ENCODE assay signal across 23 cellular contexts in the genomic region with DNA sequence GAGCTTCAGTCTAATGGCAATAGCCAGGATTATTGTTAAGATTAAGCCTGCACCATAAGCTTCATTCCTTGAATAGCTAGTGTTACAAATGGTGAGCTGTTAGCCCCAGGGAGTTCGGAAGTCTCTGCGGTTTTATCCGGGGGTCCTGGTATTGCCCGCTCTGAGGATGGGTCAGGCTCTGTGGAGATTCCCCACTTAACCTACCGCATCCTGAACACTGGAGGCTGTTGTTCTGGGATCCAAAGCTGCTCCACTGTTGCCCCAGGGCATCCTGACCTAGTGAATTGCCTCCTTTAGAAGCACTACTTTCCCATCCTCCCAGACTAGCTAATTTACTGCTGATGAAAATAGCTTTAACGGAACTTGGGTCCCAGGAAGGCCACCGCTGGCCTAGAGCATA. TPM values are rescaled to one million over a fixed set of nuclear protein-coding genes. Genes with fewer than 3 reads are reported as not detected.
A peak's percentile ranks its signal among the peaks of the same experiment; 100 is the strongest.
DNase-seq lines count a peak whose midpoint lies in the region; ATAC-seq and TF ChIP-seq lines count a peak whose summit lies in the region.
"Had no signal": no experiment of that assay in that cellular context is flagged by ENCODE, and none has a peak within 500 bp of the region (broad histone marks: within the 10 kb centered on the region; RNA-seq: fewer than 3 reads in every experiment).

No MANE protein-coding gene starts in this region.

- TF ChIP-seq CTCF in foreskin keratinocyte (conservative IDR thresholded peaks at IDR 0.05) (no peak), WTC11 (IDR thresholded peaks at IDR 0.05) (no peak), OCI-LY7 (conservative IDR thresholded peaks at IDR 0.05; ENCODE audit: low read length) (no peak)

- ATAC-seq in foreskin keratinocyte (peak; percentile 71), WTC11 (no peak)
- ATAC-seq: activated CD4-positive, alpha-beta T cell treated with anti-CD3 and anti-CD28 coated beads for 36 hours; T-cell had no signal

- no peaks in the 10 kb centered on the region for H3K9me2 ChIP-seq in OCI-LY7 (ENCODE audit: insufficient read depth, low read length)

- no peak overlapping the region for H3K27ac Mint-ChIP-seq in WTC11
- H3K27ac Mint-ChIP-seq: activated CD4-positive, alpha-beta T cell treated with anti-CD3 and anti-CD28 coated beads for 36 hours; activated naive CD8-positive, alpha-beta T cell treated with anti-CD3 and anti-CD28 coated beads, Interleukin-2, amount 10 ng/mL, durations not matched to agents 7 days and 5 days; T-cell had no signal

- no peak overlapping the region for H3K4me2 ChIP-seq in OCI-LY7 (ENCODE audit: low read length)

- H3K27ac ChIP-seq in foreskin keratinocyte, result peak overlapping the region; percentile 96
- H3K27ac ChIP-seq in OCI-LY7 (ENCODE audit: low read depth, low read length, poor library complexity, severe bottlenecking), result no peak overlapping the region
- H3K27ac ChIP-seq: C4-2B, neutrophil, suprapubic skin had no signal

- peaks cover 3% of the 10 kb centered on the region for H3K27me3 Mint-ChIP-seq in WTC11 (ENCODE audit: low read depth)

- no peaks in the 10 kb centered on the region for H3K36me3 ChIP-seq in OCI-LY7 (ENCODE audit: insufficient read depth, low read length)
- H3K36me3 ChIP-seq: esophagus squamous epithelium, neutrophil, suprapubic skin had no signal

- H3K4me1 ChIP-seq in foreskin keratinocyte, result peaks cover 39% of the 10 kb centered on the region
- H3K4me1 ChIP-seq in OCI-LY7 (ENCODE audit: insufficient read depth, low read length, poor library complexity, severe bottlenecking), result peaks cover 73% of the 10 kb centered on the region

- in situ Hi-C loops in SK-MEL-5 (cut with HindIII; ENCODE audit: low pct_unique_long_range_greater_than_20kb, low sequenced_read_pairs), result no loop called here

- CTCF ChIA-PET in WTC11 (lab: Charles Lee), result interaction anchor here (1.1 to 1.7 kb wide), 3 partner anchors 174 to 321 kb away, joined by 3 to 6 read pairs (median 3); no protein-coding TSS in a partner anchor
- CTCF ChIA-PET in OCI-LY7 (lab: Charles Lee; ENCODE audit: unreplicated experiment), result interaction anchor here (0.9 to 1.1 kb wide), 2 partner anchors 35 to 38 kb away, joined by 3 read pairs; no protein-coding TSS in a partner anchor

- H3K9me3 ChIP-seq in OCI-LY7 (ENCODE audit: low read length), result no peaks in the 10 kb centered on the region
- H3K9me3 ChIP-seq: esophagus squamous epithelium, neutrophil, suprapubic skin had no signal

- DNase-seq in Daoy (ENCODE audit: low read depth), result peak; percentile 70
- peak; percentile 100 for DNase-seq in SK-MEL-5 (ENCODE audit: low read depth, low spot score)
- peak; percentile 66 to 92 for DNase-seq in foreskin keratinocyte
- DNase-seq in renal cortical epithelial cell (ENCODE audit: low read depth), result peak; percentile 22
- no peak for DNase-seq in stimulated activated CD4-positive, alpha-beta T cell treated with anti-CD3 and anti-CD28 coated beads, Interleukin-1b, Interleukin-23, amount 100 ng/mL, for 48 hours
- DNase-seq in WTC11 (ENCODE audit: low spot score), result no peak
- DNase-seq in SIG-M5 treated with dmso at 0.1 percent for 504 hours (lab: John Stamatoyannopoulos, UW; ENCODE audit: unreplicated experiment), result no peak
- DNase-seq in OCI-LY7 (ENCODE audit: low spot score), result no peak
- DNase-seq: activated CD4-positive, alpha-beta T cell treated with anti-CD3 and anti-CD28 coated beads for 36 hours; activated effector memory CD4-positive, alpha-beta T cell treated with anti-CD3 and anti-CD28 coated beads, Interleukin-2, amount 50 U/mL, for 16 hours; activated naive CD8-positive, alpha-beta T cell treated with anti-CD3 and anti-CD28 coated beads, Interleukin-2, amount 10 ng/mL, durations not matched to agents 7 days and 5 days; esophagus squamous epithelium; NCI-H1417; NCI-H2081 treated with DMSO at 0.1 percent for 48 hours; NCI-H345; Right ventricle myocardium superior; stimulated activated CD4-positive, alpha-beta T cell treated with anti-CD3 and anti-CD28 coated beads, Interleukin-2, amount 100 ng/mL, for 24 hours; T-cell had no signal

- POLR2A ChIA-PET in WTC11 (lab: Charles Lee) (no interaction called here), OCI-LY7 (lab: Charles Lee) (interaction anchor here (0.6 to 2.4 kb wide), 8 partner anchors 9 to 888 kb away, joined by 3 to 7 read pairs (median 3); a partner anchor contains a TSS)

- H3K36me3 Mint-ChIP-seq in WTC11, result no peaks in the 10 kb centered on the region
- H3K36me3 Mint-ChIP-seq: activated naive CD8-positive, alpha-beta T cell treated with anti-CD3 and anti-CD28 coated beads, Interleukin-2, amount 10 ng/mL, durations not matched to agents 7 days and 5 days; T-cell had no signal

- H3K27me3 ChIP-seq in foreskin keratinocyte, result no peaks in the 10 kb centered on the region
- H3K27me3 ChIP-seq: suprapubic skin had no signal

- intact Hi-C loops in OCI-LY7 (cut with micrococcal nuclease; ENCODE audit: unreplicated experiment), result no loop called here

- H3K4me3 ChIP-seq in OCI-LY7 (ENCODE audit: low read depth, low read length, poor library complexity, severe bottlenecking), result no peak overlapping the region
- H3K4me3 ChIP-seq: esophagus squamous epithelium, lung, suprapubic skin had no signal

- no TSS peak for BruUV-seq in OCI-LY7 (replicated peaks; lab: Mats Ljungman, UMichigan)

- H3K4me1 Mint-ChIP-seq in WTC11, result no peaks in the 10 kb centered on the region
- H3K4me1 Mint-ChIP-seq: activated CD4-positive, alpha-beta T cell treated with anti-CD3 and anti-CD28 coated beads for 36 hours; central memory CD8-positive, alpha-beta T cell had no signal

- no peaks in the 10 kb centered on the region for H3K9me3 Mint-ChIP-seq in WTC11
- H3K9me3 Mint-ChIP-seq: activated naive CD8-positive, alpha-beta T cell treated with anti-CD3 and anti-CD28 coated beads, Interleukin-2, amount 10 ng/mL, durations not matched to agents 7 days and 5 days; central memory CD8-positive, alpha-beta T cell; T-cell had no signal

- H4K20me1 ChIP-seq in OCI-LY7 (ENCODE audit: insufficient read depth, low read length), result no peaks in the 10 kb centered on the region

- H3K79me2 ChIP-seq in OCI-LY7 (ENCODE audit: insufficient read depth, low read depth, low read length), result 0 out of 2 replicates have a peak, but pooled peaks cover 1% of the 10 kb centered on the region

- no peak overlapping the region for H3K4me3 Mint-ChIP-seq in WTC11
- H3K4me3 Mint-ChIP-seq: activated CD4-positive, alpha-beta T cell treated with anti-CD3 and anti-CD28 coated beads for 36 hours; activated naive CD8-positive, alpha-beta T cell treated with anti-CD3 and anti-CD28 coated beads, Interleukin-2, amount 10 ng/mL, durations not matched to agents 7 days and 5 days; central memory CD8-positive, alpha-beta T cell; T-cell had no signal

- H2AFZ ChIP-seq in OCI-LY7 (ENCODE audit: low read length), result no peak overlapping the region

TF ChIP-seq in WTC11, 78 proteins besides CTCF, POLR2A, EP300 and RAD21:
- TF ChIP-seq ELF4 (CRISPR knock-in tag; IDR thresholded peaks at IDR 0.05; ENCODE audit: low read depth) (no peak), FOXJ3 (CRISPR knock-in tag; IDR thresholded peaks at IDR 0.05; ENCODE audit: borderline replicate concordance) (no peak)

RNA-seq across cellular contexts. Expression of a gene that starts 14.5 kb away (rescaled TPM):
- total RNA-seq in Daoy (2014; rRNA removed; shearing (Covaris generic)), result 15.4 and 20.8 TPM in 2 replicates
- total RNA-seq in SK-MEL-5 (2014; rRNA removed; shearing (Covaris generic)), result 33.7 and 38.7 TPM in 2 replicates
- 66.9 and 80.5 TPM in 2 replicates for polyA plus RNA-seq in SK-MEL-5 (2015; cell fraction: cytosol; rRNA removed)
- polyA plus RNA-seq in SK-MEL-5 (2015; cell fraction: nucleus; rRNA removed), result 35.1 and 37.9 TPM in 2 replicates
- total RNA-seq in foreskin keratinocyte, result 25.7 and 29.1 TPM in 2 replicates
- 10.7 and 11.5 TPM in 2 replicates for polyA plus RNA-seq in foreskin keratinocyte
- total RNA-seq in renal cortical epithelial cell, result 42.7 and 47.0 TPM in 2 replicates
- total RNA-seq in WTC11 (2021), result 43.0 to 52.3 TPM (median 44.8 TPM) in 3 replicates
- total RNA-seq in OCI-LY7 (2014; rRNA removed; shearing (Covaris generic)), result 17.6 and 22.4 TPM in 2 replicates
- 37.8 and 43.5 TPM in 2 replicates for total RNA-seq in OCI-LY7 (2022)

RNA-seq across cellular contexts. Expression of a gene that starts 39.0 kb away (rescaled TPM):
- total RNA-seq in Daoy (2014; rRNA removed; shearing (Covaris generic)), result 15.4 and 26.2 TPM in 2 replicates
- 36.6 and 68.3 TPM in 2 replicates for total RNA-seq in SK-MEL-5 (2014; rRNA removed; shearing (Covaris generic))
- polyA plus RNA-seq in SK-MEL-5 (2015; cell fraction: cytosol; rRNA removed), result 96.4 and 116 TPM in 2 replicates
- polyA plus RNA-seq in SK-MEL-5 (2015; cell fraction: nucleus; rRNA removed), result 184 and 238 TPM in 2 replicates
- total RNA-seq in foreskin keratinocyte, result 59.6 and 68.0 TPM in 2 replicates
- polyA plus RNA-seq in foreskin keratinocyte, result 5.3 and 7.0 TPM in 2 replicates
- 43.9 and 132 TPM in 2 replicates for total RNA-seq in renal cortical epithelial cell
- total RNA-seq in WTC11 (2021), result 35.6 to 41.2 TPM (median 38.8 TPM) in 3 replicates
- total RNA-seq in OCI-LY7 (2014; rRNA removed; shearing (Covaris generic)), result 80.9 and 93.2 TPM in 2 replicates
- total RNA-seq in OCI-LY7 (2022), result 175 and 210 TPM in 2 replicates

RNA-seq across cellular contexts. Expression of a gene that starts 47.3 kb away (rescaled TPM):
- 3.3 TPM in 1 of 2 replicates, not detected in the other for total RNA-seq in Daoy (2014; rRNA removed; shearing (Covaris generic))
- total RNA-seq in SK-MEL-5 (2014; rRNA removed; shearing (Covaris generic)), result 0.50 and 0.88 TPM in 2 replicates
- 0.10 and 1.1 TPM in 2 replicates for polyA plus RNA-seq in SK-MEL-5 (2015; cell fraction: cytosol; rRNA removed)
- polyA plus RNA-seq in SK-MEL-5 (2015; cell fraction: nucleus; rRNA removed), result 0.12 and 0.24 TPM in 2 replicates
- total RNA-seq in foreskin keratinocyte (0.32 and 0.34 TPM in 2 replicates), renal cortical epithelial cell (0.35 and 1.2 TPM in 2 replicates), WTC11 (2021) (0.50 to 1.3 TPM (median 0.72 TPM) in 3 replicates), OCI-LY7 (2022) (2.0 TPM in 2 replicates)
- polyA plus RNA-seq in foreskin keratinocyte, result 0.45 TPM in 2 replicates
- 1.9 and 2.8 TPM in 2 replicates for total RNA-seq in OCI-LY7 (2014; rRNA removed; shearing (Covaris generic))

Comparison
In these comparisons a context has a peak if more than half of its experiments do, and no peak if none do; other contexts are left out.
1. DNase-seq: peak in Daoy (single experiment), SK-MEL-5 (single experiment), foreskin keratinocyte (2 of 2) and renal cortical epithelial cell (single experiment); none in stimulated activated CD4-positive, alpha-beta T cell treated with anti-CD3 and anti-CD28 coated beads, Interleukin-1b, Interleukin-23, amount 100 ng/mL, for 48 hours (single experiment), WTC11 (single experiment), SIG-M5 treated with dmso at 0.1 percent for 504 hours (single experiment) and OCI-LY7 (single experiment).